In the genomic region with DNA sequence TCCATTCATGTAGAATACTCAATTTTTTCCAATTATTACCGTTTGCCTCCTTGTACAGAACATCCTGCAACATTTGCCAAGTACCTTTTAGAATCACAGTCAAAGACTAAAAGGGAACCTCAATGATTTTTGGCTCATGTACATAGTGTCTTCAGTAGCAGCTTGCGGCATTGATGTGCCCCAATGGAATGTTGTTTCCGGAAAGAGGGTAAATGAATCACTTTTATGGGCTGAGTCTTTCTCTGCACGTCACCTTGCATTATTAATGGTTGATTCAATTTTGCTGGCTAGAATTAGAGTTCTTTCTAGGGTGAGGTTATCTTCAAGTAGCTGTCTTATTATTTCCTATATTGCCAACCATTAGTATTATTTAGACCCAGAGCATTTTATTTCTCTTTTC, we compare ENCODE assay signal across 25 cellular contexts.
DNase-seq lines count a peak whose midpoint lies in the region; ATAC-seq and TF ChIP-seq lines count a peak whose summit lies in the region.
"Had no signal": no experiment of that assay in that cellular context is flagged by ENCODE, and none has a peak within 500 bp of the region (broad histone marks: within the 10 kb centered on the region; RNA-seq: fewer than 3 reads in every experiment).

No MANE protein-coding gene starts in this region.

- H3K79me2 ChIP-seq in MM.1S (ENCODE audit: low read length) = no peaks in the 10 kb centered on the region

- TF ChIP-seq CTCF in RWPE2 (IDR thresholded peaks at IDR 0.05; ENCODE audit: poor library complexity, severe bottlenecking) (no peak), fibroblast of mammary gland (conservative IDR thresholded peaks at IDR 0.05; ENCODE audit: control insufficient read depth, insufficient read depth, low read depth, low read length) (no peak), MM.1S (IDR thresholded peaks at IDR 0.05; ENCODE audit: low read length) (no peak)

- H3K27ac ChIP-seq in RWPE2 (ENCODE audit: poor library complexity, severe bottlenecking) (peak overlapping the region; percentile 89), MM.1S (ENCODE audit: low read length) (no peak overlapping the region)
- H3K27ac ChIP-seq: KMS-11, left lung, right lobe of liver, SJCRH30, upper lobe of right lung, VCaP had no signal

- H3K27me3 ChIP-seq in RWPE2 (ENCODE audit: insufficient read depth, poor library complexity, severe bottlenecking) (no peaks in the 10 kb centered on the region), MM.1S (replicated peaks; ENCODE audit: insufficient read depth, low read length) (no peaks in the 10 kb centered on the region)
- H3K27me3 ChIP-seq: left lung, right lobe of liver, SJCRH30, upper lobe of right lung had no signal

- H3F3A ChIP-seq in MM.1S (ENCODE audit: insufficient read depth, low read length) = no peaks in the 10 kb centered on the region

- no peaks in the 10 kb centered on the region for H3K9me2 ChIP-seq in MM.1S (replicated peaks; ENCODE audit: insufficient read depth, low read length)

- H3K9me3 ChIP-seq in RWPE2 (ENCODE audit: severe bottlenecking) (no peaks in the 10 kb centered on the region), MM.1S (replicated peaks; ENCODE audit: insufficient read depth, low read length) (no peaks in the 10 kb centered on the region)
- H3K9me3 ChIP-seq: left lung, right lobe of liver, SJCRH30, upper lobe of right lung had no signal

- H3K4me2 ChIP-seq in MM.1S (ENCODE audit: low read depth, low read length) = no peak overlapping the region
- H3K4me2 ChIP-seq: KMS-11 had no signal

- no peaks in the 10 kb centered on the region for H4K20me1 ChIP-seq in MM.1S (ENCODE audit: insufficient read depth, low read length)

- H3K4me1 ChIP-seq in RWPE2 (ENCODE audit: insufficient read depth, poor library complexity, severe bottlenecking) (peaks cover 45% of the 10 kb centered on the region), MM.1S (ENCODE audit: low read length) (no peaks in the 10 kb centered on the region)
- H3K4me1 ChIP-seq: left lung, right lobe of liver, SJCRH30, upper lobe of right lung had no signal

- in situ Hi-C loops in G401 (cut with HindIII; ENCODE audit: low sequenced_read_pairs) = no loop called here

- H3K9ac ChIP-seq in MM.1S (ENCODE audit: low read length) = no peak overlapping the region
- H3K9ac ChIP-seq: KMS-11 had no signal

- peak; percentile 83 for ATAC-seq in RWPE2 (ENCODE audit: low read depth)
- no peak for ATAC-seq in HG03378 (IDR thresholded peaks at IDR 0.05; ENCODE audit: unreplicated experiment)
- ATAC-seq: left lung, natural killer cell, right lobe of liver, T-helper 17 cell, upper lobe of right lung had no signal

- DNase-seq in HS-5 (ENCODE audit: low read depth) (peak; percentile 58), RWPE2 (ENCODE audit: low spot score) (no peak), fibroblast of mammary gland (ENCODE audit: low read depth) (peak; percentile 48), retina (peak; percentile 65), MM.1S (no peak), G401 (ENCODE audit: low spot score) (no peak)
- DNase-seq: activated CD4-positive, alpha-beta memory T cell treated with anti-CD3 and anti-CD28 coated beads for 36 hours; CD4-positive, alpha-beta T cell; cortex of kidney; DMS 273 treated with DMSO at 0.1 percent for 48 hours; endodermal cell; left lung; natural killer cell; NCI-H2029; NCI-H226; NCI-H774; OCI-M1; right lobe of liver; SJCRH30; stimulated activated CD4-positive, alpha-beta T cell treated with anti-CD3 and anti-CD28 coated beads, Interleukin-15, amount 100 ng/mL, for 24 hours; T-helper 17 cell; upper lobe of right lung had no signal

- H2AFZ ChIP-seq in MM.1S (ENCODE audit: low read length) = no peak overlapping the region

- H3K36me3 ChIP-seq in RWPE2 (ENCODE audit: low read depth) (0 out of 2 replicates have a peak, but pooled peaks cover 5% of the 10 kb centered on the region), MM.1S (replicated peaks; ENCODE audit: insufficient read depth, low read length) (no peaks in the 10 kb centered on the region)
- H3K36me3 ChIP-seq: left lung, right lobe of liver, SJCRH30, upper lobe of right lung had no signal

- H3K4me3 ChIP-seq in RWPE2 (ENCODE audit: severe bottlenecking) = no peak overlapping the region
- H3K4me3 ChIP-seq in fibroblast of mammary gland (ENCODE audit: control insufficient read depth, low read depth, low read length) = no peak overlapping the region
- H3K4me3 ChIP-seq in MM.1S (ENCODE audit: low read length) = no peak overlapping the region
- H3K4me3 ChIP-seq: left lung, right lobe of liver, SJCRH30, upper lobe of right lung had no signal

Comparison
In these comparisons a context has a peak if more than half of its experiments do, and no peak if none do; other contexts are left out.
1. DNase-seq: peak in HS-5 (single experiment), fibroblast of mammary gland (single experiment) and retina (single experiment); none in RWPE2 (single experiment), MM.1S (single experiment) and G401 (single experiment).